Comparison of ENCODE assay signal across 7 cellular contexts in genomic region chr5:160165137-160166068, GRCh38. TPM values are rescaled to one million over a fixed set of nuclear protein-coding genes. Genes with fewer than 3 reads are reported as not detected.
DNase-seq lines count a peak whose midpoint lies in the region; ATAC-seq and TF ChIP-seq lines count a peak whose summit lies in the region.

No MANE protein-coding gene starts in this region.

- DNase-seq in H4 (ENCODE audit: low spot score), result peak; percentile 99
- peak; percentile 84 for DNase-seq in NCI-H524 treated with DMSO at 0.1 percent for 48 hours (lab: John Stamatoyannopoulos, UW)
- peak; percentile 11 to 97 (median 80) for DNase-seq in caudate nucleus (lab: John Stamatoyannopoulos, UW)
- peak; percentile 99 for DNase-seq in iris pigment epithelial cell (ENCODE audit: low read depth)
- DNase-seq in CD14-positive monocyte (ENCODE audit: low spot score), result no peak

- ATAC-seq in GM19452 (IDR thresholded peaks at IDR 0.05; ENCODE audit: unreplicated experiment), result no peak

- H3K4me3 Mint-ChIP-seq in CD14-positive monocyte, result peak overlapping the region in 1 of 2 donors; percentile 70

- intact Hi-C loops in CD14-positive monocyte (cut with micrococcal nuclease), result no loop called here

- H3K27ac Mint-ChIP-seq in CD14-positive monocyte, result peak overlapping the region in 3 of 7 donors; percentile 7 to 78 (median 41)

- no peaks in the 10 kb centered on the region for H3K9me3 Mint-ChIP-seq in CD14-positive monocyte

- H3K27ac ChIP-seq in caudate nucleus (ENCODE audit: low read depth, low read length), result peak overlapping the region; percentile 98
- peak overlapping the region in 20 of 21 experiments; percentile 9 to 93 (median 78) for H3K27ac ChIP-seq in skin epidermis

- no peak overlapping the region for H3K4me3 ChIP-seq in skin epidermis

- peaks cover 35% of the 10 kb centered on the region for H3K4me1 Mint-ChIP-seq in CD14-positive monocyte

- H3K27me3 Mint-ChIP-seq in CD14-positive monocyte (ENCODE audit: low read depth in 3 of 3), result peaks cover 6 to 7% (median 6%) of the 10 kb centered on the region in 3 donors

- TF ChIP-seq CTCF in CD14-positive monocyte (IDR thresholded peaks at IDR 0.05), result no peak

- H3K36me3 Mint-ChIP-seq in CD14-positive monocyte, result no peaks in the 10 kb centered on the region

RNA-seq across cellular contexts. Expression of gene PWWP2A, which starts 46.2 kb away (rescaled TPM):
- 8.9 and 9.1 TPM in 2 replicates for total RNA-seq in H4 (2014; rRNA removed; shearing (Covaris generic))
- polyA plus RNA-seq in CD14-positive monocyte, result 10 to 100 TPM; 18.8 to 18.9 TPM
